31 cellular contexts compared by ENCODE assay signal in the genomic region with DNA sequence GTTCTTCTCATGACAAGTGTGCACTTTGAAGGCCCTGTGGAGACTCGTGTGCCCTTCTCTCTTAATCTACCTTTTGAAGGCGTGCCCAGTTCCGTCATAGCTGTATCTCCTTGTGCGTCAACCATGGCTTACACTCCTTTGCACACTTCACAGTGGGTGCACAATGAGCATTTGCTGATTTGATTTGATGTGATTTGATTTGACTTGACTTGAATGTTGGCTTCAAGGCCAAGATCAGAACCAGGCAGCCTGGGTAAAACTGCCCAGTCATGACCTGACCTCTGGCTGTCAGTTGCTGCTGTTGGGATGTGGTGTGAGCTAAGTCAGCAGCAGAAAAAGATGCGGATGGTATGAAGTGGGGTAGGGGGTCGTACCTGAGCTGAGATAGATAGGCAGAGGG.
"Had no signal": no experiment of that assay in that cellular context is flagged by ENCODE, and none has a peak within 500 bp of the region (broad histone marks: within the 10 kb centered on the region; RNA-seq: fewer than 3 reads in every experiment).

No MANE protein-coding gene starts in this region.

- H3K9me3 ChIP-seq: adrenal gland, body of pancreas had no signal

- H3K4me1 ChIP-seq: adrenal gland had no signal

- H3K27me3 ChIP-seq: adrenal gland, body of pancreas, brain microvascular endothelial cell had no signal

- H3K4me3 ChIP-seq: adrenal gland, body of pancreas had no signal

- DNase-seq: activated B cell treated with CpG ODN at 0.5 μM for 24 hours; activated CD4-positive, alpha-beta memory T cell treated with anti-CD3 and anti-CD28 coated beads for 36 hours; activated CD4-positive, alpha-beta T cell treated with anti-CD3 and anti-CD28 coated beads for 4 hours; activated CD4-positive, alpha-beta T cell treated with anti-CD3 and anti-CD28 coated beads, Interleukin-2, amount 10 ng/mL, durations not matched to agents 24 days and 14 days; activated CD4-positive, alpha-beta T cell treated with anti-CD3 and anti-CD28 coated beads, Interleukin-2, amount 50 U/mL, for 1 hour; activated CD4-positive, alpha-beta T cell treated with anti-CD3 and anti-CD28 coated beads, Interleukin-2, amount 50 U/mL, for 4 hours; activated CD4-positive, CD25-positive, alpha-beta regulatory T cell treated with anti-CD3 and anti-CD28 coated beads, Interleukin-2, amount 50 U/mL, for 72 hours; activated CD8-positive, alpha-beta memory T cell treated with anti-CD3 and anti-CD28 coated beads, Interleukin-2, amount 50 U/mL, for 4 hours; activated CD8-positive, alpha-beta T cell treated with anti-CD3 and anti-CD28 coated beads for 36 hours; activated effector memory CD4-positive, alpha-beta T cell treated with anti-CD3 and anti-CD28 coated beads, Interleukin-2, amount 50 U/mL, for 16 hours; activated gamma-delta T cell treated with Interleukin-2 at 50 U/mL for 16 hours; activated naive CD4-positive, alpha-beta T cell; activated naive CD4-positive, alpha-beta T cell treated with anti-CD3 and anti-CD28 coated beads for 36 hours; activated naive CD4-positive, alpha-beta T cell treated with anti-CD3 and anti-CD28 coated beads, Interleukin-2, amount 50 U/mL, for 16 hours; activated naive CD8-positive, alpha-beta T cell treated with anti-CD3 and anti-CD28 coated beads for 36 hours; activated T-cell treated with anti-CD3 and anti-CD28 coated beads for 4 hours; activated T-cell treated with anti-CD3 and anti-CD28 coated beads, Interleukin-2, amount 50 U/mL, for 1 hour; activated T-cell treated with anti-CD3 and anti-CD28 coated beads, Interleukin-2, amount 50 U/mL, for 4 hours; activated T-cell treated with anti-CD3 and anti-CD28 coated beads, Interleukin-2, amount 50 U/mL, for 72 hours; adrenal gland; amniotic stem cell; aorta; body of pancreas; brain microvascular endothelial cell; central memory CD4-positive, alpha-beta T cell; T-helper 1 cell; T-helper 2 cell; T-helper 9 cell had no signal

- H3K36me3 ChIP-seq: adrenal gland, brain microvascular endothelial cell had no signal

- ATAC-seq: activated CD8-positive, alpha-beta T cell treated with anti-CD3 and anti-CD28 coated beads for 36 hours; activated naive CD4-positive, alpha-beta T cell treated with anti-CD3 and anti-CD28 coated beads, Interleukin-2, amount 50 U/mL, for 72 hours; activated T-cell treated with anti-CD3 and anti-CD28 coated beads, Interleukin-2, amount 50 U/mL, for 4 hours; activated T-cell treated with anti-CD3 and anti-CD28 coated beads, Interleukin-2, amount 50 U/mL, for 72 hours; activated T-helper 17 cell treated with anti-CD3 and anti-CD28 coated beads, Interleukin-2, amount 50 U/mL, for 72 hours; body of pancreas had no signal

- H3K27ac ChIP-seq: adrenal gland, body of pancreas, brain microvascular endothelial cell, VCaP had no signal
